ENCODE assay signal across 11 cellular contexts in genomic region chr10:65891073-65891981, GRCh38.
DNase-seq lines count a peak whose midpoint lies in the region; ATAC-seq, FAIRE-seq and TF ChIP-seq lines count a peak whose summit lies in the region.
"Had no signal": no experiment of that assay in that cellular context is flagged by ENCODE, and none has a peak within 500 bp of the region (broad histone marks: within the 10 kb centered on the region; RNA-seq: fewer than 3 reads in every experiment).

No MANE protein-coding gene starts in this region.

- H3K27me3 ChIP-seq in H1 (replicated peaks in 1 of 4; ENCODE audit: control insufficient read depth in 3 of 4, extremely low read depth in 1 of 4, insufficient read depth in 3 of 4, low read length in 3 of 4) = no peaks in the 10 kb centered on the region
- H3K27me3 ChIP-seq in uterus = no peaks in the 10 kb centered on the region
- no peaks in the 10 kb centered on the region for H3K27me3 ChIP-seq in ovary

- H3K36me3 ChIP-seq in H1 (ENCODE audit: control insufficient read depth in 2 of 4, insufficient read depth in 4 of 4, low read length in 3 of 4) (no peaks in the 10 kb centered on the region), uterus (no peaks in the 10 kb centered on the region), ovary (no peaks in the 10 kb centered on the region)

- FAIRE-seq in H1 (lab: Jason Lieb, UNC) = no peak

- H3K9me3 ChIP-seq in H1 (ENCODE audit: insufficient read depth in 2 of 2, low read depth in 1 of 2, low read length in 1 of 2) (no peaks in the 10 kb centered on the region), uterus (no peaks in the 10 kb centered on the region), ovary (no peaks in the 10 kb centered on the region)

- no peak overlapping the region for H4K5ac ChIP-seq in H1 (ENCODE audit: insufficient read length, low read depth, low read length)

- H4K91ac ChIP-seq in H1 (replicated peaks; ENCODE audit: insufficient read length, low read length) = no peak overlapping the region

- DNase-seq in GM13977 (ENCODE audit: low spot score) (peak; percentile 33), H1 (ENCODE audit: low read depth in 1 of 2, low spot score in 2 of 2) (no peak), SKM-1 (lab: John Stamatoyannopoulos, UW; ENCODE audit: unreplicated experiment) (no peak), cerebellar nuclear complex (lab: John Stamatoyannopoulos, UW) (no peak), uterus (no peak), ovary (no peak)
- DNase-seq: GF-D8, T-helper 17 cell had no signal

- H3K14ac ChIP-seq in H1 (ENCODE audit: insufficient read length) = no peak overlapping the region

- H3K4me3 ChIP-seq in H1 (ENCODE audit: extremely low read depth in 1 of 4, insufficient read depth in 2 of 4, low read depth in 3 of 4, low read length in 4 of 4) (no peak overlapping the region), uterus (no peak overlapping the region), ovary (no peak overlapping the region)

- no peak overlapping the region for H4K8ac ChIP-seq in H1 (ENCODE audit: extremely low read depth, insufficient read depth, low read length)

- in situ Hi-C loops in GM13977 (cut with MboI; ENCODE audit: low pct_unique_long_range_greater_than_20kb, low sequenced_read_pairs, unreplicated experiment) = no loop called here

- CTCF ChIA-PET in H1 (lab: Charles Lee; ENCODE audit: partially characterized antibody) = no interaction called here

- H3K4me2 ChIP-seq in H1 (ENCODE audit: insufficient read depth in 1 of 2, low read depth in 2 of 2, low read length in 2 of 2) = no peak overlapping the region
- H3K4me2 ChIP-seq: KMS-11 had no signal

- H3K9ac ChIP-seq in H1 (replicated peaks in 1 of 4; ENCODE audit: extremely low read depth in 1 of 4, low read depth in 3 of 4, low read length in 3 of 4) = no peak overlapping the region
- H3K9ac ChIP-seq: KMS-11 had no signal

- H2BK12ac ChIP-seq in H1 (ENCODE audit: low read depth, low read length) = no peak overlapping the region

- no peak overlapping the region for H3K23ac ChIP-seq in H1 (ENCODE audit: insufficient read length)

- H3K56ac ChIP-seq in H1 (replicated peaks; ENCODE audit: insufficient read length, low read depth, low read length) = no peak overlapping the region

- no peak for TF ChIP-seq CTCF in GM13977 (IDR thresholded peaks at IDR 0.05; ENCODE audit: extremely low read depth, insufficient read depth, missing control alignments)
- TF ChIP-seq CTCF in H1 (IDR thresholded peaks at IDR 0.05; ENCODE audit: control extremely low read depth in 1 of 3, insufficient read depth in 1 of 3, low read depth in 1 of 3, low read length in 3 of 3) = no peak
- TF ChIP-seq CTCF in uterus (IDR thresholded peaks at IDR 0.05) = no peak
- no peak for TF ChIP-seq CTCF in ovary (IDR thresholded peaks at IDR 0.05)

- 87% methylated on average over 3 of the region's 3 CpGs; no CpG with 5 or more reads in 1 of the 2 experiments for WGBS in H1 (ENCODE audit: extremely low coverage in 1 of 2, insufficient coverage in 1 of 2, insufficient read length in 1 of 2, insufficient replicate concordance in 2 of 2, low coverage in 1 of 2, low lambda C conversion rate in 2 of 2, missing lambda C conversion rate in 1 of 2), 2 experiments
- 47 to 57% (median 49%) methylated on average over 3 of the region's 3 CpGs for WGBS in ovary, 3 donors

- no peaks in the 10 kb centered on the region for H3K79me1 ChIP-seq in H1 (ENCODE audit: low read depth, low read length)

- H3K27ac ChIP-seq in H1 (ENCODE audit: low read depth, low read length) = no peak overlapping the region
- no peak overlapping the region for H3K27ac ChIP-seq in uterus
- H3K27ac ChIP-seq in ovary = no peak overlapping the region
- H3K27ac ChIP-seq: KMS-11 had no signal

- no peak overlapping the region for H3K4ac ChIP-seq in H1 (replicated peaks; ENCODE audit: insufficient read length, low read depth, low read length)

- no peak for TF ChIP-seq POLR2A in H1 (IDR thresholded peaks at IDR 0.05; ENCODE audit: control extremely low read depth in 1 of 2, low read depth in 2 of 2, low read length in 2 of 2)
- TF ChIP-seq POLR2A in uterus (IDR thresholded peaks at IDR 0.05) = no peak
- TF ChIP-seq POLR2A in ovary (IDR thresholded peaks at IDR 0.05) = no peak

- H2AFZ ChIP-seq in H1 (ENCODE audit: low read length) = peak overlapping the region; percentile 54; the same call in 1 of the 2 replicates

- H2AK5ac ChIP-seq in H1 (ENCODE audit: low read depth, low read length) = no peak overlapping the region

- H3K4me1 ChIP-seq in H1 (replicated peaks in 1 of 4; ENCODE audit: control insufficient read depth in 3 of 4, insufficient read depth in 4 of 4, low read length in 3 of 4) = no peaks in the 10 kb centered on the region
- no peaks in the 10 kb centered on the region for H3K4me1 ChIP-seq in uterus
- peaks cover 2% of the 10 kb centered on the region for H3K4me1 ChIP-seq in ovary (ENCODE audit: insufficient read depth)

- POLR2A ChIA-PET in H1 (lab: Charles Lee; ENCODE audit: partially characterized antibody) = no interaction called here

- no peak for TF ChIP-seq EP300 in H1 (IDR thresholded peaks at IDR 0.05; ENCODE audit: borderline replicate concordance in 1 of 2, low read depth in 2 of 2, low read length in 2 of 2)
- TF ChIP-seq EP300 in ovary (IDR thresholded peaks at IDR 0.05) = no peak

- no peak overlapping the region for H2BK5ac ChIP-seq in H1 (ENCODE audit: low read depth, low read length)

- H2BK120ac ChIP-seq in H1 (replicated peaks; ENCODE audit: low read depth, low read length) = no peak overlapping the region

- H2BK20ac ChIP-seq in H1 (ENCODE audit: low read length) = no peak overlapping the region

- TF ChIP-seq RAD21 in H1 (IDR thresholded peaks at IDR 0.05 in 1 of 2, conservative IDR thresholded peaks at IDR 0.05 in 1 of 2; ENCODE audit: low read depth in 2 of 2, low read length in 2 of 2) = no peak

- intact Hi-C loops in uterus (cut with DNase I; ENCODE audit: low total_unique reads) (no loop called here), ovary (cut with DNase I) (no loop called here)

- no peaks in the 10 kb centered on the region for H3K79me2 ChIP-seq in H1 (ENCODE audit: control insufficient read depth in 1 of 2, insufficient read depth in 2 of 2, low read length in 2 of 2)

- no peaks in the 10 kb centered on the region for H3K23me2 ChIP-seq in H1 (ENCODE audit: low read depth, low read length)

- ATAC-seq in GM21528 (IDR thresholded peaks at IDR 0.05; ENCODE audit: low FRiP score, unreplicated experiment) = peak; percentile 84
- ATAC-seq in HG03432 (IDR thresholded peaks at IDR 0.05; ENCODE audit: unreplicated experiment) = peak; percentile 94
- ATAC-seq: T-helper 17 cell had no signal

- H4K20me1 ChIP-seq in H1 (replicated peaks in 1 of 2; ENCODE audit: control insufficient read depth in 1 of 2, insufficient read depth in 2 of 2, low read length in 2 of 2) = no peaks in the 10 kb centered on the region

- no peak overlapping the region for H3K18ac ChIP-seq in H1 (ENCODE audit: extremely low read depth, low read length)

- H2BK15ac ChIP-seq in H1 (ENCODE audit: low read length) = no peak overlapping the region

TF ChIP-seq in H1, 55 proteins besides CTCF, POLR2A, EP300 and RAD21:
- TF ChIP-seq GTF2F1 (IDR thresholded peaks at IDR 0.05; ENCODE audit: borderline replicate concordance, low read depth, low read length) (no peak), TBP (IDR thresholded peaks at IDR 0.05; ENCODE audit: low read depth, low read length) (no peak), MAX (IDR thresholded peaks at IDR 0.05) (no peak), CHD2 (IDR thresholded peaks at IDR 0.05; ENCODE audit: low read length) (no peak), RXRA (IDR thresholded peaks at IDR 0.05; ENCODE audit: insufficient read depth, low read depth, low read length) (no peak), TCF12 (IDR thresholded peaks at IDR 0.05; ENCODE audit: low read depth, low read length) (no peak), MAFK (IDR thresholded peaks at IDR 0.05; ENCODE audit: low read depth, low read length) (peak; percentile 63), RNF2 (IDR thresholded peaks at IDR 0.05; ENCODE audit: borderline replicate concordance, low read depth, low read length, missing control alignments, poor library complexity, severe bottlenecking) (no peak), BACH1 (IDR thresholded peaks at IDR 0.05; ENCODE audit: low read length) (peak; percentile 45; the same call in 1 of the 2 replicates), RBBP5 (IDR thresholded peaks at IDR 0.05; ENCODE audit: borderline replicate concordance, low read depth, low read length) (no peak), HDAC6 (IDR thresholded peaks at IDR 0.05; ENCODE audit: low read depth, low read length) (no peak), SP2 (IDR thresholded peaks at IDR 0.05; ENCODE audit: low read length) (no peak), ATF2 (IDR thresholded peaks at IDR 0.05; ENCODE audit: low read length) (no peak), NANOG (IDR thresholded peaks at IDR 0.05; ENCODE audit: insufficient read depth, low read depth, low read length, poor library complexity, severe bottlenecking) (no peak), SIRT6 (IDR thresholded peaks at IDR 0.05; ENCODE audit: low read length) (no peak), USF2 (IDR thresholded peaks at IDR 0.05; ENCODE audit: low read length) (no peak), JUND (IDR thresholded peaks at IDR 0.05; ENCODE audit: low read length) (no peak), TAF1 (IDR thresholded peaks at IDR 0.05; ENCODE audit: low read depth, low read length) (no peak)
